ENCODE assay signal across 15 cellular contexts in genomic region chr6:89118931-89119330, GRCh38. TPM values are rescaled to one million over a fixed set of nuclear protein-coding genes. Genes with fewer than 3 reads are reported as not detected.
DNase-seq lines count a peak whose midpoint lies in the region; ATAC-seq and TF ChIP-seq lines count a peak whose summit lies in the region.
"Had no signal": no experiment of that assay in that cellular context is flagged by ENCODE, and none has a peak within 500 bp of the region (broad histone marks: within the 10 kb centered on the region; RNA-seq: fewer than 3 reads in every experiment).

No MANE protein-coding gene starts in this region.

- H3K27ac ChIP-seq in dorsolateral prefrontal cortex = peak overlapping the region in 8 of 59 donors; percentile 10 to 72 (median 40)
- H3K27ac ChIP-seq: hepatocyte, SJCRH30, upper lobe of left lung had no signal

- H3K36me3 Mint-ChIP-seq in IgD-negative memory B cell = peaks cover 2% of the 10 kb centered on the region

- H3K27ac Mint-ChIP-seq in IgD-negative memory B cell = no peak overlapping the region

- peak overlapping the region in 31 of 59 donors; percentile 50 to 88 (median 77) for H3K4me3 ChIP-seq in dorsolateral prefrontal cortex
- peak overlapping the region; percentile 84 for H3K4me3 ChIP-seq in neuron (ENCODE audit: low read length)
- H3K4me3 ChIP-seq: lung had no signal

- H3K36me3 ChIP-seq in neuron (ENCODE audit: insufficient read depth, low read length) = peaks cover 4% of the 10 kb centered on the region
- H3K36me3 ChIP-seq: SJCRH30, upper lobe of left lung had no signal

- peaks cover 5% of the 10 kb centered on the region for H3K27me3 Mint-ChIP-seq in IgD-negative memory B cell

- DNase-seq in SKM-1 treated with dmso at 0.1 percent for 144 hours (lab: John Stamatoyannopoulos, UW; ENCODE audit: unreplicated experiment) (peak; percentile 43), SKM-1 (lab: John Stamatoyannopoulos, UW; ENCODE audit: unreplicated experiment) (no peak), dorsolateral prefrontal cortex (peak in 2 of 10 donors; percentile 46 to 55), globus pallidus (ENCODE audit: low spot score) (no peak), AG08395 (ENCODE audit: low spot score) (no peak)
- DNase-seq: activated CD4-positive, alpha-beta T cell treated with anti-CD3 and anti-CD28 coated beads for 1 hour; NCI-H1105; NCI-H526 treated with DMSO at 0.1 percent for 48 hours; upper lobe of left lung had no signal

- no peaks in the 10 kb centered on the region for H3K27me3 ChIP-seq in dorsolateral prefrontal cortex
- H3K27me3 ChIP-seq in neuron (ENCODE audit: insufficient read depth, low read length) = no peaks in the 10 kb centered on the region
- H3K27me3 ChIP-seq: hepatocyte, SJCRH30, upper lobe of left lung had no signal

- no peak for ATAC-seq in GM18519 (IDR thresholded peaks at IDR 0.05; ENCODE audit: low FRiP score, unreplicated experiment)

- peaks cover 6 to 7% (median 6%) of the 10 kb centered on the region in 3 donors for H3K4me1 Mint-ChIP-seq in IgD-negative memory B cell

- peak overlapping the region; percentile 30 to 78 (median 51) for H3K4me3 Mint-ChIP-seq in IgD-negative memory B cell

- no peak for TF ChIP-seq CTCF in dorsolateral prefrontal cortex (IDR thresholded peaks at IDR 0.05 in 54 of 56, conservative IDR thresholded peaks at IDR 0.05 in 2 of 56; ENCODE audit: low read depth in 1 of 56, partially characterized antibody in 56 of 56)

- no peak overlapping the region for H2AFZ ChIP-seq in neuron (ENCODE audit: low read depth, low read length)

- H3K4me1 ChIP-seq in neuron (ENCODE audit: insufficient read depth, low read length) = peaks cover 12% of the 10 kb centered on the region
- H3K4me1 ChIP-seq: SJCRH30 had no signal

- no peaks in the 10 kb centered on the region for H3K9me3 ChIP-seq in neuron (ENCODE audit: low read length)
- H3K9me3 ChIP-seq: SJCRH30, upper lobe of left lung had no signal

- H3K9me3 Mint-ChIP-seq in IgD-negative memory B cell = no peaks in the 10 kb centered on the region

- intact Hi-C loops in dorsolateral prefrontal cortex (cut with DNase I) = loop anchor here (5.0 kb wide), 1 partner anchor 37 kb away; the partner anchor contains the start of gene PNRC1 (in 2 of the 2)

RNA-seq across cellular contexts. Expression of gene SRSF12, which starts 1.1 kb away (rescaled TPM):
- 0.41 TPM for polyA plus RNA-seq in IgD-negative memory B cell
- total RNA-seq in dorsolateral prefrontal cortex = 10 to 100 TPM in 100 of 120 experiments, 1 to 10 TPM in 20; 5.9 to 23.4 (median 13.3) TPM

RNA-seq across cellular contexts. Expression of gene PM20D2, which starts 26.9 kb away (rescaled TPM):
- polyA plus RNA-seq in IgD-negative memory B cell = 16.0 TPM
- total RNA-seq in dorsolateral prefrontal cortex = 10 to 100 TPM in 15 of 120 experiments, 1 to 10 TPM in 105; 4.7 to 11.2 (median 8.2) TPM

RNA-seq across cellular contexts. Expression of gene PNRC1, which starts 38.4 kb away (rescaled TPM):
- 796 TPM for polyA plus RNA-seq in IgD-negative memory B cell
- 100 to 1,000 TPM; 135 to 273 (median 176) TPM for total RNA-seq in dorsolateral prefrontal cortex
